8 cellular contexts compared by ENCODE assay signal in the genomic region with DNA sequence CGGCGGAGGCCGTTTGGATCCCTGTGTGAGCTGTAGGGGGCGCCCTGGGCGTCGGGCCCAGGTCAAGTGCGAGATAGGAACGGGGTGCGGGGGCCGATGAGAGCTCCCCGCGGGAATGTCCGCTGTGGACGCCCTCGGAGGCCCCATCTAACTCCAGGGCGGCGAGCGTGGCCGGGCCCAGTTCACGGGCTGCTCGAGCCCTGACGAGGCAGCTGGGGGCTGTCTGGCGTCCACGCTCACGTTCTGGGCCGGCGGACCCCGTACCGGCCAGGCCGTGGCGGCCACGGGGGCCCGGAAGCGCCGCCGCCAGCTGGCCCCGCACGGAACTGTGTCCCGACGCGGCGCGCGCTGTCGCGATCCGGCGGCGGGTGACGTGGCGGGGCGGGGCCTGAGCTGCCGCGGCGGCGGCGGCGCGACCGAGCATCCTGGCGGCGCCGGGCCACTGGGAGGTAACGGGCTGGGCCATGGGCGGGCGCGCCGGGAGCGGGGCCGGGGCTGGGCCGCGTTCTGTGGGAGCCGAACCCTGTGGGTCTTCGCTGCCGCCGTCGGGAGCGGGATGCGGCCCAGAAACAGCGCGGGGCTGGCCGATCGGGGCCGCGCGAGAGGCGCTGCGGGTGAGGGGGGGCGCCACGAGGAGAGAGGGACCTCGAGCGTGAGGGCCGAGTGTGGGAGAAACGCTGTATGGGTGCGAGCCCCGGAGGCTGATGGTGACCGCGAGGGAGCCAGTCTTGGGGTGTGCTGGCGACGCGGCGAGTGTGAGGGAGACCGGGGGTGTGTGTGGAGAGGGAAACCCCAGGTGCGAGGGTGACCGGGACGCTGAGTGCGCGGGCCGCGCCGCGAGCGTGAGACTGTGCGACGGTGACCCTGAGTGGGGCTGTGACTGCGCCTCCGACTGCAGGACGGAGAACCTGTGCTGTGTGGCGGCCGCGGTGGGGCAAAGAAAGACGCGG. TPM values are rescaled to one million over a fixed set of nuclear protein-coding genes. Genes with fewer than 3 reads are reported as not detected.
DNase-seq lines count a peak whose midpoint lies in the region; ATAC-seq and TF ChIP-seq lines count a peak whose summit lies in the region.

A gene (plus strand): TSS at position 399 of the 950 bp plus-strand sequence. CDS start 10,201 bp downstream, outside the sequence.

- POLR2A ChIA-PET in activated CD8-positive, alpha-beta T cell treated with anti-CD3 and anti-CD28 coated beads for 36 hours (lab: Charles Lee): interaction anchor here (0.6 to 4.8 kb wide), 24 partner anchors 10 to 793 kb away, joined by 3 to 56 read pairs (median 6); a partner anchor contains a TSS

- H3K4me1 Mint-ChIP-seq in activated CD8-positive, alpha-beta T cell treated with anti-CD3 and anti-CD28 coated beads for 36 hours (ENCODE audit: low read depth): peaks cover 43% of the 10 kb centered on the region
- H3K4me1 Mint-ChIP-seq in memory B cell: peaks cover 42% of the 10 kb centered on the region

- H3K4me3 Mint-ChIP-seq in activated CD8-positive, alpha-beta T cell treated with anti-CD3 and anti-CD28 coated beads for 36 hours: peak within 1 kb of the TSS; percentile 90
- peak within 1 kb of the TSS; percentile 83 for H3K4me3 Mint-ChIP-seq in memory B cell

- H3K36me3 Mint-ChIP-seq in activated CD8-positive, alpha-beta T cell treated with anti-CD3 and anti-CD28 coated beads for 36 hours (ENCODE audit: low read depth): peaks cover 24% of the 10 kb centered on the region
- H3K36me3 Mint-ChIP-seq in memory B cell: peaks cover 7% of the 10 kb centered on the region

- CTCF ChIA-PET in activated CD8-positive, alpha-beta T cell treated with anti-CD3 and anti-CD28 coated beads for 36 hours (lab: Charles Lee): interaction anchor here (0.6 to 9.0 kb wide), 32 partner anchors 9 to 256 kb away, joined by 3 to 444 read pairs (median 6); a partner anchor contains a TSS

- TF ChIP-seq POLR2A in GM15510 (IDR thresholded peaks at IDR 0.05; ENCODE audit: borderline replicate concordance, extremely low read depth, insufficient read length): peak; percentile 68

- H3K27ac ChIP-seq in 22Rv1: peak within 1 kb of the TSS; percentile 35; the same call in 1 of the 2 replicates

- H3K27me3 Mint-ChIP-seq in activated CD8-positive, alpha-beta T cell treated with anti-CD3 and anti-CD28 coated beads for 36 hours: no peaks in the 10 kb centered on the region
- H3K27me3 Mint-ChIP-seq in memory B cell: no peaks in the 10 kb centered on the region

- peak; percentile 78 for TF ChIP-seq CTCF in 22Rv1 (IDR thresholded peaks at IDR 0.05)
- TF ChIP-seq CTCF in activated CD8-positive, alpha-beta T cell treated with anti-CD3 and anti-CD28 coated beads for 36 hours (IDR thresholded peaks at IDR 0.05): peak; percentile 89

- intact Hi-C loops in activated CD8-positive, alpha-beta T cell treated with anti-CD3 and anti-CD28 coated beads for 36 hours (cut with micrococcal nuclease): loop anchor here (5.0 kb wide), 1 partner anchor 48 kb away; a partner anchor contains a TSS

- ATAC-seq in HG02943 (IDR thresholded peaks at IDR 0.05; ENCODE audit: low read depth, unreplicated experiment) (peak; percentile 62), memory B cell (ENCODE audit: low read depth) (peak; percentile 74)
- ATAC-seq in activated CD8-positive, alpha-beta T cell treated with anti-CD3 and anti-CD28 coated beads for 36 hours: peak; percentile 71

- peak within 1 kb of the TSS; percentile 99 for H3K27ac Mint-ChIP-seq in activated CD8-positive, alpha-beta T cell treated with anti-CD3 and anti-CD28 coated beads for 36 hours
- H3K27ac Mint-ChIP-seq in memory B cell: peak within 1 kb of the TSS; percentile 91

- H3K9me3 Mint-ChIP-seq in activated CD8-positive, alpha-beta T cell treated with anti-CD3 and anti-CD28 coated beads for 36 hours: no peaks in the 10 kb centered on the region
- no peaks in the 10 kb centered on the region for H3K9me3 Mint-ChIP-seq in memory B cell

- peak; percentile 26 for DNase-seq in NCI-H2227 treated with DMSO at 0.1 percent for 48 hours (lab: John Stamatoyannopoulos, UW)
- peak; percentile 92 for DNase-seq in activated CD8-positive, alpha-beta T cell treated with anti-CD3 and anti-CD28 coated beads for 36 hours
- DNase-seq in effector CD8-positive, alpha-beta T cell (lab: John Stamatoyannopoulos, UW): peak; percentile 65
- DNase-seq in memory B cell (ENCODE audit: low spot score in 2 of 2): peak; percentile 75 to 84
- DNase-seq in stimulated activated CD8-positive, alpha-beta memory T cell treated with anti-CD3 and anti-CD28 coated beads, Interleukin-12 subunit alpha, Interleukin-12 subunit beta, amount 100 ng/mL, for 24 hours (ENCODE audit: extremely low read depth): peak; percentile 66

RNA-seq across cellular contexts. Expression of the gene that starts here (rescaled TPM):
- total RNA-seq in activated CD8-positive, alpha-beta T cell treated with anti-CD3 and anti-CD28 coated beads for 36 hours: 10 to 100 TPM; 73.8 to 76.9 TPM

Comparison
In these comparisons a context has a peak if more than half of its experiments do, and no peak if none do; other contexts are left out.
1. Peak in every context shown above with its lines: DNase-seq, ATAC-seq and H3K27ac ChIP-seq.
2. DNase-seq: peak in every context shown above with its lines; median percentile 92 in activated CD8-positive, alpha-beta T cell treated with anti-CD3 and anti-CD28 coated beads for 36 hours; 80 in memory B cell; 66 in stimulated activated CD8-positive, alpha-beta memory T cell treated with anti-CD3 and anti-CD28 coated beads, Interleukin-12 subunit alpha, Interleukin-12 subunit beta, amount 100 ng/mL, for 24 hours; 65 in effector CD8-positive, alpha-beta T cell; 26 in NCI-H2227 treated with DMSO at 0.1 percent for 48 hours.